ENCODE assay signal across 9 cellular contexts in genomic region chr19:18282788-18283141, GRCh38. TPM values are rescaled to one million over a fixed set of nuclear protein-coding genes. Genes with fewer than 3 reads are reported as not detected.
DNase-seq lines count a peak whose midpoint lies in the region; ATAC-seq and TF ChIP-seq lines count a peak whose summit lies in the region.
"Had no signal": no experiment of that assay in that cellular context is flagged by ENCODE, and none has a peak within 500 bp of the region (broad histone marks: within the 10 kb centered on the region; RNA-seq: fewer than 3 reads in every experiment).

No MANE protein-coding gene starts in this region.

- H3K4me1 ChIP-seq in iPS-18a (ENCODE audit: control insufficient read depth, low read depth, low read length): peaks cover 13% of the 10 kb centered on the region
- peaks cover 31% of the 10 kb centered on the region for H3K4me1 ChIP-seq in stomach smooth muscle (ENCODE audit: control insufficient read depth, insufficient read depth, low read length)

- peak in 2 of 3 experiments; percentile 50 to 58 for DNase-seq in NCI-H1417 (lab: John Stamatoyannopoulos, UW)
- no peak for DNase-seq in NCI-H1417 treated with DMSO at 0.1 percent for 48 hours (lab: John Stamatoyannopoulos, UW)
- DNase-seq in activated CD8-positive, alpha-beta T cell treated with anti-CD3 and anti-CD28 coated beads for 36 hours: peak; percentile 72
- no peak for DNase-seq in T-helper 9 cell
- no peak for DNase-seq in activated gamma-delta T cell treated with Interleukin-2 at 50 U/mL for 16 hours

- H3K36me3 ChIP-seq in iPS-18a (ENCODE audit: control insufficient read depth, low read depth, low read length) (no peaks in the 10 kb centered on the region), stomach smooth muscle (ENCODE audit: control insufficient read depth in 2 of 2, insufficient read depth in 2 of 2, low read length in 2 of 2) (peaks cover 7 to 9% of the 10 kb centered on the region in 2 donors)

- peak overlapping the region; percentile 75 for H3K4me3 Mint-ChIP-seq in activated CD8-positive, alpha-beta T cell treated with anti-CD3 and anti-CD28 coated beads for 36 hours

- peaks cover 34% of the 10 kb centered on the region for H3K36me3 Mint-ChIP-seq in activated CD8-positive, alpha-beta T cell treated with anti-CD3 and anti-CD28 coated beads for 36 hours (ENCODE audit: low read depth)

- H3K9me3 ChIP-seq in iPS-18a (ENCODE audit: control insufficient read depth, low read depth, low read length): no peaks in the 10 kb centered on the region
- H3K9me3 ChIP-seq in stomach smooth muscle (ENCODE audit: control insufficient read depth in 2 of 2, low read length in 2 of 2): no peaks in the 10 kb centered on the region

- H3K9ac ChIP-seq in iPS-18a (ENCODE audit: low read length) (peak overlapping the region; percentile 93), stomach smooth muscle (ENCODE audit: low read length in 2 of 2) (peak overlapping the region; percentile 96 to 99)

- peaks cover 5% of the 10 kb centered on the region for H3K9me3 Mint-ChIP-seq in activated CD8-positive, alpha-beta T cell treated with anti-CD3 and anti-CD28 coated beads for 36 hours

- H3K27me3 Mint-ChIP-seq in activated CD8-positive, alpha-beta T cell treated with anti-CD3 and anti-CD28 coated beads for 36 hours: no peaks in the 10 kb centered on the region

- H3K27ac ChIP-seq in iPS-18a (ENCODE audit: low read length) (peak overlapping the region; percentile 97), stomach smooth muscle (ENCODE audit: low read length) (peak overlapping the region; percentile 99)

- CTCF ChIA-PET in activated CD8-positive, alpha-beta T cell treated with anti-CD3 and anti-CD28 coated beads for 36 hours (lab: Charles Lee): interaction anchor here (1.0 to 6.2 kb wide), 3 partner anchors 9 to 45 kb away, joined by 4 to 235 read pairs (median 166); partner anchors contain the start of gene IQCN

- H3K27me3 ChIP-seq in iPS-18a (ENCODE audit: control insufficient read depth, insufficient read depth, low read length): peaks cover 9% of the 10 kb centered on the region
- no peaks in the 10 kb centered on the region for H3K27me3 ChIP-seq in stomach smooth muscle (ENCODE audit: control insufficient read depth in 1 of 2, insufficient read depth in 2 of 2, low read length in 2 of 2)

- POLR2A ChIA-PET in activated CD8-positive, alpha-beta T cell treated with anti-CD3 and anti-CD28 coated beads for 36 hours (lab: Charles Lee): interaction anchor here (5.2 to 9.0 kb wide), 5 partner anchors 9 to 137 kb away, joined by 37 to 592 read pairs (median 94); partner anchors contain the start of genes LSM4 and SSBP4

- H3K4me1 Mint-ChIP-seq in activated CD8-positive, alpha-beta T cell treated with anti-CD3 and anti-CD28 coated beads for 36 hours (ENCODE audit: low read depth): peaks cover 46% of the 10 kb centered on the region

- H3K27ac Mint-ChIP-seq in activated CD8-positive, alpha-beta T cell treated with anti-CD3 and anti-CD28 coated beads for 36 hours: peak overlapping the region; percentile 100

- peak overlapping the region; percentile 62 for H3K4me3 ChIP-seq in iPS-18a (ENCODE audit: low read length)
- peak overlapping the region; percentile 55 to 80 for H3K4me3 ChIP-seq in stomach smooth muscle (ENCODE audit: low read length in 2 of 2)

- no peak for ATAC-seq in activated CD8-positive, alpha-beta T cell treated with anti-CD3 and anti-CD28 coated beads for 36 hours
- no peak for ATAC-seq in GM21619 (IDR thresholded peaks at IDR 0.05; ENCODE audit: unreplicated experiment)

- no peak for TF ChIP-seq CTCF in activated CD8-positive, alpha-beta T cell treated with anti-CD3 and anti-CD28 coated beads for 36 hours (IDR thresholded peaks at IDR 0.05)

- intact Hi-C loops in activated CD8-positive, alpha-beta T cell treated with anti-CD3 and anti-CD28 coated beads for 36 hours (cut with micrococcal nuclease): no loop called here

RNA-seq across cellular contexts. Expression of gene JUND, which starts 1.3 kb away (rescaled TPM):
- total RNA-seq in activated CD8-positive, alpha-beta T cell treated with anti-CD3 and anti-CD28 coated beads for 36 hours: 100 to 1,000 TPM; 527 to 530 TPM

RNA-seq across cellular contexts. Expression of gene IQCN, which starts 8.5 kb away (rescaled TPM):
- total RNA-seq in activated CD8-positive, alpha-beta T cell treated with anti-CD3 and anti-CD28 coated beads for 36 hours: under 1 TPM; 0.59 to 0.69 TPM

RNA-seq across cellular contexts. Expression of gene LSM4, which starts 40.1 kb away (rescaled TPM):
- 100 to 1,000 TPM; 426 to 433 TPM for total RNA-seq in activated CD8-positive, alpha-beta T cell treated with anti-CD3 and anti-CD28 coated beads for 36 hours

RNA-seq across cellular contexts. Expression of gene PDE4C, which starts 56.5 kb away (rescaled TPM):
- under 1 TPM in 1 of 2 experiments, not detected in 1; 0.38 TPM for total RNA-seq in activated CD8-positive, alpha-beta T cell treated with anti-CD3 and anti-CD28 coated beads for 36 hours
- total RNA-seq: myocyte had no signal

RNA-seq across cellular contexts. Expression of gene PGPEP1, which starts 57.6 kb away (rescaled TPM):
- 10 to 100 TPM; 21.7 to 23.9 TPM for total RNA-seq in activated CD8-positive, alpha-beta T cell treated with anti-CD3 and anti-CD28 coated beads for 36 hours

Comparison
In these comparisons a context has a peak if more than half of its experiments do, and no peak if none do; other contexts are left out.
1. DNase-seq: peak in NCI-H1417 (2 of 3) and activated CD8-positive, alpha-beta T cell treated with anti-CD3 and anti-CD28 coated beads for 36 hours (single experiment); none in NCI-H1417 treated with DMSO at 0.1 percent for 48 hours (single experiment), T-helper 9 cell (single experiment) and activated gamma-delta T cell treated with Interleukin-2 at 50 U/mL for 16 hours (single experiment).